In genomic region chr1:204706838-204707509, GRCh38 we compare ENCODE assay signal across 17 cellular contexts. TPM values are rescaled to one million over a fixed set of nuclear protein-coding genes. Genes with fewer than 3 reads are reported as not detected.
A peak's percentile ranks its signal among the peaks of the same experiment; 100 is the strongest.
DNase-seq lines count a peak whose midpoint lies in the region; ATAC-seq and TF ChIP-seq lines count a peak whose summit lies in the region.
"Had no signal": no experiment of that assay in that cellular context is flagged by ENCODE, and none has a peak within 500 bp of the region (broad histone marks: within the 10 kb centered on the region; RNA-seq: fewer than 3 reads in every experiment).

No MANE protein-coding gene starts in this region.

- ATAC-seq in HG02885 (IDR thresholded peaks at IDR 0.05; ENCODE audit: poor library complexity, unreplicated experiment): no peak
- ATAC-seq: left lung, right cardiac atrium had no signal

- H3K4me3 Mint-ChIP-seq in brain: peak overlapping the region; percentile 2 to 48 (median 40)
- H3K4me3 Mint-ChIP-seq: activated CD4-positive, alpha-beta memory T cell treated with anti-CD3 and anti-CD28 coated beads for 36 hours; nephron progenitor cell had no signal

- peak; percentile 41 for DNase-seq in NCI-H748 (lab: John Stamatoyannopoulos, UW; ENCODE audit: unreplicated experiment)
- DNase-seq in NCI-H748 treated with DMSO at 0.1 percent for 48 hours (lab: John Stamatoyannopoulos, UW): no peak
- DNase-seq in mesenteric fat pad (ENCODE audit: low spot score): peak; percentile 67
- DNase-seq in hippocampal formation (lab: John Stamatoyannopoulos, UW): no peak
- DNase-seq in T-helper 9 cell: no peak
- DNase-seq: activated CD4-positive, alpha-beta memory T cell treated with anti-CD3 and anti-CD28 coated beads for 36 hours; activated effector memory CD4-positive, alpha-beta T cell treated with anti-CD3 and anti-CD28 coated beads, Interleukin-2, amount 50 U/mL, for 16 hours; left lung; nephron progenitor cell; right cardiac atrium; Right ventricle myocardium superior; stimulated activated CD4-positive, alpha-beta T cell treated with anti-CD3 and anti-CD28 coated beads, Interleukin-2, amount 100 ng/mL, for 48 hours; trophoblast cell had no signal

- H3K9me3 Mint-ChIP-seq in brain: no peaks in the 10 kb centered on the region
- H3K9me3 Mint-ChIP-seq: activated CD4-positive, alpha-beta memory T cell treated with anti-CD3 and anti-CD28 coated beads for 36 hours; nephron progenitor cell had no signal

- no peaks in the 10 kb centered on the region for H3K36me3 ChIP-seq in HEK293 (ENCODE audit: control insufficient read depth in 2 of 2, insufficient read depth in 1 of 2, low read length in 2 of 2)
- H3K36me3 ChIP-seq: left lung had no signal

- H3K9me3 ChIP-seq in HEK293 (ENCODE audit: control insufficient read depth, insufficient read depth, low read depth, low read length): no peaks in the 10 kb centered on the region
- H3K9me3 ChIP-seq: left lung had no signal

- H3K4me3 ChIP-seq in HEK293 (ENCODE audit: low read depth, low read length): no peak overlapping the region
- H3K4me3 ChIP-seq: left lung had no signal

- H3K4me1 Mint-ChIP-seq in brain: peaks cover 82% of the 10 kb centered on the region

- H3K4me1 ChIP-seq in HEK293 (ENCODE audit: control insufficient read depth, insufficient read depth, low read length): no peaks in the 10 kb centered on the region
- H3K4me1 ChIP-seq: left lung had no signal

- peaks cover 8% of the 10 kb centered on the region for H3K27me3 Mint-ChIP-seq in brain

- TF ChIP-seq CTCF in HEK293 (tag by site-specific recombination; IDR thresholded peaks at IDR 0.05) (no peak), brain (conservative IDR thresholded peaks at IDR 0.05) (no peak)

- H3K36me3 Mint-ChIP-seq in brain: no peaks in the 10 kb centered on the region
- H3K36me3 Mint-ChIP-seq: activated CD4-positive, alpha-beta memory T cell treated with anti-CD3 and anti-CD28 coated beads for 36 hours had no signal

- peak overlapping the region; percentile 26 to 94 (median 90) for H3K27ac Mint-ChIP-seq in brain
- H3K27ac Mint-ChIP-seq: activated CD4-positive, alpha-beta memory T cell treated with anti-CD3 and anti-CD28 coated beads for 36 hours had no signal

- H3K27ac ChIP-seq in HEK293 (ENCODE audit: extremely low read depth, low read depth, low read length): no peak overlapping the region
- H3K27ac ChIP-seq: left lung had no signal

- POLR2A ChIA-PET in HEK293 (lab: Yijun Ruan, JAX): no interaction called here

- CTCF ChIA-PET in HEK293 (lab: Yijun Ruan, JAX): interaction anchor here (0.6 to 2.3 kb wide), 2 partner anchors 26 to 101 kb away, joined by 3 to 8 read pairs; no protein-coding TSS in a partner anchor

TF ChIP-seq in HEK293, 187 proteins besides CTCF, POLR2A, EP300 and RAD21:
- TF ChIP-seq ZIC2 (tag by site-specific recombination; IDR thresholded peaks at IDR 0.05): peak; percentile 83
- TF ChIP-seq MEIS1 (CRISPR knock-in tag; IDR thresholded peaks at IDR 0.05; ENCODE audit: borderline replicate concordance): no peak
- TF ChIP-seq ZNF239 (tag by site-specific recombination; IDR thresholded peaks at IDR 0.05): no peak

RNA-seq across cellular contexts. Expression of gene LRRN2, which starts 21.4 kb away (rescaled TPM):
- 9.2 TPM for polyA plus RNA-seq in brain (ENCODE audit: insufficient read depth, low read depth, low replicate concordance)
- 5.7 TPM for total RNA-seq in mesenteric fat pad
- total RNA-seq: activated CD4-positive, alpha-beta memory T cell treated with anti-CD3 and anti-CD28 coated beads for 36 hours; HT-29 had no signal

Comparison
In these comparisons a context has a peak if more than half of its experiments do, and no peak if none do; other contexts are left out.
1. DNase-seq: peak in NCI-H748 (single experiment) and mesenteric fat pad (single experiment); none in NCI-H748 treated with DMSO at 0.1 percent for 48 hours (single experiment), hippocampal formation (0 of 2) and T-helper 9 cell (single experiment).